In the genomic region with DNA sequence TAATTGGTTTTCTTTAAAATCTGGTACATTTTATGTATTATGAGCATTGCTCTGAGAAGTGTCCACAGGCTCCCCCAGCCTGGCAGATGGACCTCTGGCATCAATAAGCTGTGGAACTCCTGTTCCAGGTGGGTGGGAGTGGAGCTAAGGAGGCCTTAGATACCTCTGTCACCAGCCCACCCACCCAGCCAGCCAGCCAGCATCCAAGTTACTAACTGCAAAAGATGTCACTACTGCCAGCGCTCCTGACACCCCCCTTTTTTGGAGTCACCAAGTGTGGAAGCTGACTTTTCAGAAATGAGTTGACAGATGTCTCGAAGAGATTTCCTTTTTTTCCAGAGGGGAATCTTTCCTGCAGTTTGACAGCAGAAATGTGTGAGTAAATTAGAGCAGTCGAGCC, we compare ENCODE assay signal across 17 cellular contexts.
"Had no signal": no experiment of that assay in that cellular context is flagged by ENCODE, and none has a peak within 500 bp of the region (broad histone marks: within the 10 kb centered on the region; RNA-seq: fewer than 3 reads in every experiment).

No MANE protein-coding gene starts in this region.

- H3K79me2 ChIP-seq: hepatocyte had no signal

- H3K27me3 ChIP-seq: hepatocyte, neural progenitor cell, tibial nerve had no signal

- DNase-seq: activated B cell treated with CpG ODN at 0.5 μM for 24 hours; activated CD4-positive, alpha-beta T cell treated with anti-CD3 and anti-CD28 coated beads, Interleukin-2, amount 10 ng/mL, durations not matched to agents 7 days and 5 days; activated CD8-positive, alpha-beta T cell treated with anti-CD3 and anti-CD28 coated beads, Interleukin-2, amount 10 ng/mL, durations not matched to agents 7 days and 5 days; activated naive CD4-positive, alpha-beta T cell treated with anti-CD3 and anti-CD28 coated beads for 36 hours; activated T-cell treated with anti-CD3 and anti-CD28 coated beads, Interleukin-2, amount 50 U/mL, for 4 hours; dermis blood vessel endothelial cell; effector memory CD4-positive, alpha-beta T cell; mammary epithelial cell; SK-N-SH; stimulated activated CD4-positive, alpha-beta T cell treated with anti-CD3 and anti-CD28 coated beads, Interleukin-4, amount 100 ng/mL, for 24 hours had no signal

- H3K27ac Mint-ChIP-seq: activated B cell treated with CpG ODN at 0.5 μM for 24 hours; activated CD4-positive, alpha-beta T cell treated with anti-CD3 and anti-CD28 coated beads, Interleukin-2, amount 10 ng/mL, durations not matched to agents 7 days and 5 days; activated CD8-positive, alpha-beta T cell treated with anti-CD3 and anti-CD28 coated beads, Interleukin-2, amount 10 ng/mL, durations not matched to agents 7 days and 5 days; activated naive CD4-positive, alpha-beta T cell treated with anti-CD3 and anti-CD28 coated beads for 36 hours; neural progenitor cell; stimulated activated effector memory CD8-positive, alpha-beta T cell treated with anti-CD3 and anti-CD28 coated beads, Interleukin-12 subunit alpha, Interleukin-12 subunit beta, amount 100 ng/mL, for 72 hours had no signal

- H3K36me3 ChIP-seq: neural progenitor cell had no signal

- H3K4me3 Mint-ChIP-seq: activated B cell treated with CpG ODN at 0.5 μM for 24 hours; activated CD4-positive, alpha-beta T cell treated with anti-CD3 and anti-CD28 coated beads, Interleukin-2, amount 10 ng/mL, durations not matched to agents 7 days and 5 days; activated CD8-positive, alpha-beta T cell treated with anti-CD3 and anti-CD28 coated beads, Interleukin-2, amount 10 ng/mL, durations not matched to agents 7 days and 5 days; activated naive CD4-positive, alpha-beta T cell treated with anti-CD3 and anti-CD28 coated beads for 36 hours; activated T-cell treated with anti-CD3 and anti-CD28 coated beads, Interleukin-2, amount 50 U/mL, for 4 hours; neural progenitor cell; stimulated activated effector memory CD8-positive, alpha-beta T cell treated with anti-CD3 and anti-CD28 coated beads, Interleukin-12 subunit alpha, Interleukin-12 subunit beta, amount 100 ng/mL, for 72 hours had no signal

- H3K4me3 ChIP-seq: hepatocyte, neural progenitor cell, psoas muscle, tibial nerve had no signal

- H3K9ac ChIP-seq: neural progenitor cell, SK-N-SH had no signal

- H2AFZ ChIP-seq: hepatocyte, neural progenitor cell had no signal

- H3K27ac ChIP-seq: hepatocyte, neural progenitor cell, psoas muscle had no signal

- FAIRE-seq: bronchial epithelial cell, urothelium cell line had no signal

- ATAC-seq: activated CD8-positive, alpha-beta T cell treated with anti-CD3 and anti-CD28 coated beads, Interleukin-2, amount 10 ng/mL, durations not matched to agents 7 days and 5 days; activated T-cell treated with anti-CD3 and anti-CD28 coated beads, Interleukin-2, amount 50 U/mL, for 4 hours; stimulated activated effector memory CD8-positive, alpha-beta T cell treated with anti-CD3 and anti-CD28 coated beads, Interleukin-12 subunit alpha, Interleukin-12 subunit beta, amount 100 ng/mL, for 72 hours had no signal

- H3K4me2 ChIP-seq: hepatocyte, neural progenitor cell, SK-N-SH had no signal

- H3K27me3 Mint-ChIP-seq: activated B cell treated with CpG ODN at 0.5 μM for 24 hours; activated CD4-positive, alpha-beta T cell treated with anti-CD3 and anti-CD28 coated beads, Interleukin-2, amount 10 ng/mL, durations not matched to agents 7 days and 5 days had no signal
